ENCODE assay signal across 12 cellular contexts in genomic region chr2:216478151-216478550, GRCh38. TPM values are rescaled to one million over a fixed set of nuclear protein-coding genes. Genes with fewer than 3 reads are reported as not detected.
DNase-seq lines count a peak whose midpoint lies in the region; ATAC-seq and TF ChIP-seq lines count a peak whose summit lies in the region.
"Had no signal": no experiment of that assay in that cellular context is flagged by ENCODE, and none has a peak within 500 bp of the region (broad histone marks: within the 10 kb centered on the region; RNA-seq: fewer than 3 reads in every experiment).

No MANE protein-coding gene starts in this region.

- CTCF ChIA-PET in MCF 10A (lab: Yijun Ruan, JAX): interaction anchor here (0.8 to 1.9 kb wide), 2 partner anchors 14 to 189 kb away, joined by 3 to 6 read pairs; no protein-coding TSS in a partner anchor
- CTCF ChIA-PET in naive thymus-derived CD4-positive, alpha-beta T cell (lab: Charles Lee): no interaction called here

- H3K4me1 Mint-ChIP-seq in MCF 10A (ENCODE audit: insufficient read depth, unreplicated experiment) (peaks cover 9% of the 10 kb centered on the region), immature natural killer cell (peaks cover 8 to 12% of the 10 kb centered on the region in 2 donors)
- H3K4me1 Mint-ChIP-seq in activated T-helper 17 cell treated with anti-CD3 and anti-CD28 coated beads, Interleukin-2, amount 50 U/mL, for 72 hours: no peaks in the 10 kb centered on the region
- H3K4me1 Mint-ChIP-seq in effector memory CD8-positive, alpha-beta T cell (ENCODE audit: low read depth in 2 of 2): peaks cover 0 to 6% of the 10 kb centered on the region in 2 donors
- H3K4me1 Mint-ChIP-seq in naive thymus-derived CD4-positive, alpha-beta T cell: peaks cover 13 to 22% (median 16%) of the 10 kb centered on the region in 7 donors

- H3K27ac Mint-ChIP-seq in MCF 10A (ENCODE audit: low read depth, unreplicated experiment) (no peak overlapping the region), immature natural killer cell (no peak overlapping the region)
- H3K27ac Mint-ChIP-seq in activated T-helper 17 cell treated with anti-CD3 and anti-CD28 coated beads, Interleukin-2, amount 50 U/mL, for 72 hours: no peak overlapping the region
- no peak overlapping the region for H3K27ac Mint-ChIP-seq in effector memory CD8-positive, alpha-beta T cell
- no peak overlapping the region for H3K27ac Mint-ChIP-seq in naive thymus-derived CD4-positive, alpha-beta T cell

- H3K27me3 ChIP-seq in breast epithelium (no peaks in the 10 kb centered on the region), uterus (no peaks in the 10 kb centered on the region)
- no peaks in the 10 kb centered on the region for H3K27me3 ChIP-seq in naive thymus-derived CD4-positive, alpha-beta T cell (ENCODE audit: control insufficient read depth in 2 of 2, insufficient read depth in 2 of 2, low read length in 2 of 2)

- H3K9me3 Mint-ChIP-seq in MCF 10A (ENCODE audit: unreplicated experiment) (no peaks in the 10 kb centered on the region), immature natural killer cell (no peaks in the 10 kb centered on the region)
- no peaks in the 10 kb centered on the region for H3K9me3 Mint-ChIP-seq in activated T-helper 17 cell treated with anti-CD3 and anti-CD28 coated beads, Interleukin-2, amount 50 U/mL, for 72 hours
- no peaks in the 10 kb centered on the region for H3K9me3 Mint-ChIP-seq in effector memory CD8-positive, alpha-beta T cell
- H3K9me3 Mint-ChIP-seq in naive thymus-derived CD4-positive, alpha-beta T cell: no peaks in the 10 kb centered on the region
- H3K9me3 Mint-ChIP-seq: CD4-positive, CD25-positive, alpha-beta regulatory T cell had no signal

- H3K27me3 Mint-ChIP-seq in MCF 10A (ENCODE audit: insufficient read depth, unreplicated experiment) (no peaks in the 10 kb centered on the region), immature natural killer cell (ENCODE audit: low read depth in 3 of 3) (peaks cover 0 to 1% (median 0%) of the 10 kb centered on the region in 3 donors)
- H3K27me3 Mint-ChIP-seq in activated T-helper 17 cell treated with anti-CD3 and anti-CD28 coated beads, Interleukin-2, amount 50 U/mL, for 72 hours: no peaks in the 10 kb centered on the region
- no peaks in the 10 kb centered on the region for H3K27me3 Mint-ChIP-seq in effector memory CD8-positive, alpha-beta T cell
- H3K27me3 Mint-ChIP-seq in naive thymus-derived CD4-positive, alpha-beta T cell: no peaks in the 10 kb centered on the region
- H3K27me3 Mint-ChIP-seq: CD4-positive, CD25-positive, alpha-beta regulatory T cell had no signal

- POLR2A ChIA-PET in MCF 10A (lab: Yijun Ruan, JAX): interaction anchor here (0.5 to 2.9 kb wide), 6 partner anchors 11 to 281 kb away, joined by 3 to 11 read pairs (median 4); partner anchors contain the start of gene RPL37A
- POLR2A ChIA-PET in naive thymus-derived CD4-positive, alpha-beta T cell (lab: Charles Lee): no interaction called here

- H3K27ac ChIP-seq in breast epithelium (no peak overlapping the region), uterus (peak overlapping the region; percentile 42 to 66)
- no peak overlapping the region for H3K27ac ChIP-seq in naive thymus-derived CD4-positive, alpha-beta T cell (ENCODE audit: low read depth, low read length)

- TF ChIP-seq CTCF in MCF 10A (IDR thresholded peaks at IDR 0.05; ENCODE audit: unreplicated experiment): no peak
- no peak for TF ChIP-seq CTCF in breast epithelium (IDR thresholded peaks at IDR 0.05)
- no peak for TF ChIP-seq CTCF in uterus (IDR thresholded peaks at IDR 0.05)

- BruUV-seq in MCF 10A (replicated peaks; lab: Mats Ljungman, UMichigan): no TSS peak

- no peak overlapping the region for H3K4me3 ChIP-seq in breast epithelium
- H3K4me3 ChIP-seq in uterus: no peak overlapping the region
- no peak overlapping the region for H3K4me3 ChIP-seq in naive thymus-derived CD4-positive, alpha-beta T cell (ENCODE audit: low read length)

- peaks cover 37% of the 10 kb centered on the region for H3K36me3 Mint-ChIP-seq in MCF 10A (ENCODE audit: insufficient read depth, unreplicated experiment)
- H3K36me3 Mint-ChIP-seq in activated T-helper 17 cell treated with anti-CD3 and anti-CD28 coated beads, Interleukin-2, amount 50 U/mL, for 72 hours (ENCODE audit: low read depth): peaks cover 70% of the 10 kb centered on the region
- peaks cover 28% of the 10 kb centered on the region for H3K36me3 Mint-ChIP-seq in effector memory CD8-positive, alpha-beta T cell (ENCODE audit: insufficient read depth)
- peaks cover 23 to 42% (median 27%) of the 10 kb centered on the region in 3 donors for H3K36me3 Mint-ChIP-seq in immature natural killer cell
- peaks cover 11 to 52% (median 33%) of the 10 kb centered on the region in 5 donors for H3K36me3 Mint-ChIP-seq in naive thymus-derived CD4-positive, alpha-beta T cell

- H3K4me3 Mint-ChIP-seq in MCF 10A (ENCODE audit: unreplicated experiment) (no peak overlapping the region), immature natural killer cell (no peak overlapping the region)
- no peak overlapping the region for H3K4me3 Mint-ChIP-seq in activated T-helper 17 cell treated with anti-CD3 and anti-CD28 coated beads, Interleukin-2, amount 50 U/mL, for 72 hours
- no peak overlapping the region for H3K4me3 Mint-ChIP-seq in effector memory CD8-positive, alpha-beta T cell
- H3K4me3 Mint-ChIP-seq in naive thymus-derived CD4-positive, alpha-beta T cell: no peak overlapping the region
- H3K4me3 Mint-ChIP-seq: CD4-positive, CD25-positive, alpha-beta regulatory T cell had no signal

- no peaks in the 10 kb centered on the region for H3K4me1 ChIP-seq in breast epithelium
- no peaks in the 10 kb centered on the region for H3K4me1 ChIP-seq in uterus
- H3K4me1 ChIP-seq in naive thymus-derived CD4-positive, alpha-beta T cell (ENCODE audit: control insufficient read depth in 2 of 2, insufficient read depth in 2 of 2, low read length in 2 of 2): peaks cover 0 to 13% of the 10 kb centered on the region in 2 donors

- intact Hi-C loops in MCF 10A (cut with micrococcal nuclease): no loop called here
- intact Hi-C loops in breast epithelium (cut with DNase I; ENCODE audit: low total_unique reads): no loop called here
- intact Hi-C loops in uterus (cut with DNase I; ENCODE audit: low total_unique reads): no loop called here
- intact Hi-C loops in naive thymus-derived CD4-positive, alpha-beta T cell (cut with micrococcal nuclease): no loop called here

- H3K36me3 ChIP-seq in breast epithelium (no peaks in the 10 kb centered on the region), uterus (no peaks in the 10 kb centered on the region)
- H3K36me3 ChIP-seq in naive thymus-derived CD4-positive, alpha-beta T cell (ENCODE audit: control insufficient read depth in 2 of 3, insufficient read depth in 3 of 3, low read length in 3 of 3): peaks cover 0 to 46% (median 0%) of the 10 kb centered on the region in 3 experiments

- H3K9me3 ChIP-seq in breast epithelium: no peaks in the 10 kb centered on the region
- no peaks in the 10 kb centered on the region for H3K9me3 ChIP-seq in uterus
- no peaks in the 10 kb centered on the region for H3K9me3 ChIP-seq in naive thymus-derived CD4-positive, alpha-beta T cell (ENCODE audit: control insufficient read depth in 2 of 3, low read length in 3 of 3)

- ATAC-seq in activated T-helper 17 cell treated with anti-CD3 and anti-CD28 coated beads, Interleukin-2, amount 50 U/mL, for 72 hours (replicated peaks): peak; percentile 84
- ATAC-seq in effector memory CD8-positive, alpha-beta T cell (replicated peaks): no peak
- no peak for ATAC-seq in naive thymus-derived CD4-positive, alpha-beta T cell

- TF ChIP-seq POLR2A in breast epithelium (IDR thresholded peaks at IDR 0.05): no peak
- no peak for TF ChIP-seq POLR2A in uterus (IDR thresholded peaks at IDR 0.05)

- peak; percentile 92 for DNase-seq in MCF 10A (ENCODE audit: unreplicated experiment)
- no peak for DNase-seq in breast epithelium (ENCODE audit: low spot score in 2 of 2)
- DNase-seq in iPS-NIHi7 (ENCODE audit: extremely low spot score): peak; percentile 38
- peak in 1 of 2 donors; percentile 50 for DNase-seq in uterus
- no peak for DNase-seq in effector memory CD8-positive, alpha-beta T cell
- no peak for DNase-seq in immature natural killer cell
- no peak for DNase-seq in naive thymus-derived CD4-positive, alpha-beta T cell
- DNase-seq: activated gamma-delta T cell treated with Interleukin-2 at 50 U/mL for 16 hours; CD4-positive, CD25-positive, alpha-beta regulatory T cell; Right ventricle myocardium superior; stimulated activated CD4-positive, alpha-beta T cell treated with anti-CD3 and anti-CD28 coated beads, Interleukin-12 subunit alpha, Interleukin-12 subunit beta, amount 100 ng/mL, for 4 hours had no signal

RNA-seq across cellular contexts. Expression of gene RPL37A, which starts 20.5 kb away (rescaled TPM):
- total RNA-seq in MCF 10A (2022) (4,349 and 4,745 TPM in 2 replicates), breast epithelium (1,000 to 10,000 TPM; 1,604 to 2,277 (median 1,692) TPM), uterus (1,000 to 10,000 TPM in 3 of 4 donors, 100 to 1,000 TPM in 1; 716 to 2,917 (median 2,308) TPM)
- total RNA-seq in activated T-helper 17 cell treated with anti-CD3 and anti-CD28 coated beads, Interleukin-2, amount 50 U/mL, for 72 hours: 1,000 to 10,000 TPM; 2,880 to 3,993 TPM
- 1,000 to 10,000 TPM in 2 of 3 donors, 100 to 1,000 TPM in 1; 866 to 2,929 (median 2,010) TPM for polyA plus RNA-seq in immature natural killer cell
- total RNA-seq in naive thymus-derived CD4-positive, alpha-beta T cell: 1,000 to 10,000 TPM; 2,173 to 3,712 (median 3,236) TPM
- polyA plus RNA-seq in naive thymus-derived CD4-positive, alpha-beta T cell: 1,000 to 10,000 TPM; 3,585 to 4,840 TPM

Comparison
In these comparisons a context has a peak if more than half of its experiments do, and no peak if none do; other contexts are left out.
1. DNase-seq: peak in MCF 10A (single experiment) and iPS-NIHi7 (single experiment); none in breast epithelium (0 of 2), effector memory CD8-positive, alpha-beta T cell (0 of 3), immature natural killer cell (0 of 3) and naive thymus-derived CD4-positive, alpha-beta T cell (0 of 9).
2. H3K27ac ChIP-seq: peak in uterus (2 of 2); none in breast epithelium (0 of 2) and naive thymus-derived CD4-positive, alpha-beta T cell (single experiment).